In the genomic region with DNA sequence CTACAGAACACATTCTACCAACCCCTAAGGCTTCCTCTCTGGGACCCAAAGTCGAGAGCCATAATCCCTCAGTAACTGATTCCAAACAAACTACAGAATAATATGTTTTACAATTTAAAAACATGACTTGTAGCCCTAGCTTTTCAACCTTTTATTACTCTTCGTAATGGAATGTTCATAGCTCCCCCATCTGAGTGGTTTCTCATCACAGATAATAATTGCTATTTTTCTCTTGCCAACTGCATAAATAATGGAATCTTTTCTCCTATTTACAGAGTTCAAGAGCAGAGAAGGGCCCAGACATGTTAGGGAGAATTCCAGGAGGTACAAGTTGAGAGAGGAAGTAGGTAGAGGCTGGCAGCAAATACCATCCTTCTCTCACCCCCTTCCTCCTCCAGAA, we compare ENCODE assay signal across 14 cellular contexts.
"Had no signal": no experiment of that assay in that cellular context is flagged by ENCODE, and none has a peak within 500 bp of the region (broad histone marks: within the 10 kb centered on the region; RNA-seq: fewer than 3 reads in every experiment).

No MANE protein-coding gene starts in this region.

- H3K4me3 ChIP-seq: lung, suprapubic skin had no signal

- ATAC-seq: activated CD4-positive, alpha-beta T cell treated with anti-CD3 and anti-CD28 coated beads for 36 hours; activated CD8-positive, alpha-beta T cell treated with anti-CD3 and anti-CD28 coated beads, Interleukin-2, amount 10 ng/mL, durations not matched to agents 7 days and 5 days; left cardiac atrium; naive thymus-derived CD4-positive, alpha-beta T cell; right cardiac atrium; stimulated activated naive CD8-positive, alpha-beta T cell treated with anti-CD3 and anti-CD28 coated beads, Interleukin-15, Interleukin-2, amounts not matched to agents 100 U/mL and 50 U/mL, for 24 hours had no signal

- DNase-seq: activated CD4-positive, alpha-beta T cell treated with anti-CD3 and anti-CD28 coated beads for 36 hours; activated CD8-positive, alpha-beta memory T cell treated with anti-CD3 and anti-CD28 coated beads, Interleukin-2, amount 50 U/mL, for 48 hours; activated CD8-positive, alpha-beta T cell treated with anti-CD3 and anti-CD28 coated beads, Interleukin-2, amount 10 ng/mL, durations not matched to agents 7 days and 5 days; activated naive CD4-positive, alpha-beta T cell treated with Interleukin-2 at 50 U/mL for 16 hours; brain microvascular endothelial cell; glutamatergic neuron; left cardiac atrium; naive thymus-derived CD4-positive, alpha-beta T cell; right cardiac atrium; stimulated activated CD8-positive, alpha-beta memory T cell treated with anti-CD3 and anti-CD28 coated beads, Interleukin-4, amount 100 ng/mL, for 48 hours; stimulated activated naive CD8-positive, alpha-beta T cell treated with anti-CD3 and anti-CD28 coated beads, Interleukin-15, Interleukin-2, amounts not matched to agents 100 U/mL and 50 U/mL, for 24 hours; T1000 had no signal
